ENCODE assay signal across 11 cellular contexts in the genomic region with DNA sequence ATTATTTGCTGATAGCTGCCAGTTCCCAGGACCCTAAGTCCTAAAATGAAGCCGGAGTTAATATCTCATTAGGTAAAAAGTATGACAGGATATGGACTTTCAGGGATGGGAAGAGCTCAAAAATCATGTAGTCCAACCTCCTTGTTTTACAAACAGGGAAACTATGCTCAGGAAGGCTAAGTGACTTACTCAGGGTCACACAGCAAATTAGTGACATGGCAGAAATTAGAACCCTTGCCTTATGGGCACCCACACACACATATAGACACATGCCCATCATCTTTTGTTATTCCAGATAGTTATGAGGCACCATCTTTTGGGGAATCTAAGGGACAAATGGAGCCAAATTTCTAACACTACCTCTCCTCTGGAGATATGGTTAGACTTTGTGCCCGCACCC.
"Had no signal": no experiment of that assay in that cellular context is flagged by ENCODE, and none has a peak within 500 bp of the region (broad histone marks: within the 10 kb centered on the region; RNA-seq: fewer than 3 reads in every experiment).

No MANE protein-coding gene starts in this region.

- ATAC-seq: GM23338, HCT116 had no signal

- H3K27ac ChIP-seq: GM23248 had no signal

- H3K4me1 Mint-ChIP-seq: GM23338, H9 had no signal

- H3K9me3 ChIP-seq: HAP-1 had no signal

- H2AFZ ChIP-seq: GM23248, GM23338 had no signal

- H3K27ac Mint-ChIP-seq: GM23338, H9, HFFc6 had no signal

- H3K9ac ChIP-seq: GM23248 had no signal

- H3K4me2 ChIP-seq: GM23338 had no signal

- H3K4me3 Mint-ChIP-seq: GM23338, H9, HFFc6 had no signal

- DNase-seq: GM23248, GOT3, H7, H9, HCEC 1CT, HFFc6 had no signal

- H3K9me3 Mint-ChIP-seq: GM23338, H9, HFFc6 had no signal

- FAIRE-seq: H1, H54 had no signal

- H3K4me1 ChIP-seq: HAP-1 had no signal

- H3K36me3 ChIP-seq: HAP-1 had no signal

- H3K4me3 ChIP-seq: GM23248, GM23338, HAP-1 had no signal
